ENCODE assay signal across 10 cellular contexts in the genomic region with DNA sequence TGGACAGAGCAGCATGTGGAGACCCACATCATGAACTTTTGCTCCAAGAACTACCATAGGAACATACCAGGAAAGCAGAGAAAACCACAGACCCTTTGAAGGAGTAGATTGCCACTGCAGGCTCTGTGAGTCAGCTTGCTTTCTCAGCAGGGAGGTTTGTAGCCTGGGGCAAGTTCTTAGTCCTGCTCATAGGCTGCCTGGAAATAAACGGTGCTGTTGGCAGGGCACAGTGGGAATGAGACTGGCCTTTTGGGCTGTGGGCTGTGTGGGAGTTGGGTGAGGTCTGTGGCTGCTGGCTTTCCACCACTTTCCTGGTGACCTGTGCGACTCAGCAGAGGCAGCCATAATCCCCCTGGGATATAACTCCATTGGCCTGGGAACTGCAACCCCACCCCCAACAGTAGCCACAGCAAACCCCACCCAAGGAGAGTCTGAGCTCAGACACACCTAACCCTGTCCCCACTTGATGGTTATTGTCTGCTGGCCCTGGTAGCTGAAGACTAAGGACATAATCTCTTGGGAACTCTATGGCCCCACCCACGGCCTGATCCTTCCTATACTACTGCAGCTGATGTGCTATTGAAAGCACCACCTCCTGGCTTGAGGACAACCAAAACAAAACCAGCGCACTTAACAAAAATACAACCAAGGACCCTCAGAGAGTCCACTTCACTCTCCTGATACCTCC.
DNase-seq lines count a peak whose midpoint lies in the region; ATAC-seq and TF ChIP-seq lines count a peak whose summit lies in the region.
"Had no signal": no experiment of that assay in that cellular context is flagged by ENCODE, and none has a peak within 500 bp of the region (broad histone marks: within the 10 kb centered on the region; RNA-seq: fewer than 3 reads in every experiment).

No MANE protein-coding gene starts in this region.

- TF ChIP-seq EP300 in stomach (IDR thresholded peaks at IDR 0.05): no peak

- H3K4me3 ChIP-seq in MM.1S (ENCODE audit: low read length): no peak overlapping the region
- no peak overlapping the region for H3K4me3 ChIP-seq in choroid plexus epithelial cell (ENCODE audit: low read depth, low read length)
- H3K4me3 ChIP-seq in stomach: no peak overlapping the region

- no peak overlapping the region for H3K9ac ChIP-seq in MM.1S (ENCODE audit: low read length)

- no peaks in the 10 kb centered on the region for H3K27me3 ChIP-seq in MM.1S (replicated peaks; ENCODE audit: insufficient read depth, low read length)
- H3K27me3 ChIP-seq in stomach: no peaks in the 10 kb centered on the region
- H3K27me3 ChIP-seq: neutrophil had no signal

- H3F3A ChIP-seq in MM.1S (ENCODE audit: insufficient read depth, low read length): no peaks in the 10 kb centered on the region

- no peaks in the 10 kb centered on the region for H4K20me1 ChIP-seq in MM.1S (ENCODE audit: insufficient read depth, low read length)

- TF ChIP-seq CTCF in MM.1S (IDR thresholded peaks at IDR 0.05; ENCODE audit: low read length): no peak
- TF ChIP-seq CTCF in choroid plexus epithelial cell (conservative IDR thresholded peaks at IDR 0.05; ENCODE audit: low read depth, low read length): no peak
- TF ChIP-seq CTCF in stomach (IDR thresholded peaks at IDR 0.05): no peak

- no peaks in the 10 kb centered on the region for H3K4me1 Mint-ChIP-seq in stimulated activated effector memory CD8-positive, alpha-beta T cell treated with anti-CD3 and anti-CD28 coated beads, Interleukin-12 subunit alpha, Interleukin-12 subunit beta, amount 100 ng/mL, for 72 hours

- no peak overlapping the region for H3K27ac Mint-ChIP-seq in stimulated activated effector memory CD8-positive, alpha-beta T cell treated with anti-CD3 and anti-CD28 coated beads, Interleukin-12 subunit alpha, Interleukin-12 subunit beta, amount 100 ng/mL, for 72 hours

- H3K9me3 ChIP-seq in MM.1S (replicated peaks; ENCODE audit: insufficient read depth, low read length) (no peaks in the 10 kb centered on the region), stomach (peaks cover 0 to 29% (median 7%) of the 10 kb centered on the region in 4 donors)
- H3K9me3 ChIP-seq: neutrophil had no signal

- no peaks in the 10 kb centered on the region for H3K36me3 Mint-ChIP-seq in stimulated activated effector memory CD8-positive, alpha-beta T cell treated with anti-CD3 and anti-CD28 coated beads, Interleukin-12 subunit alpha, Interleukin-12 subunit beta, amount 100 ng/mL, for 72 hours

- H3K27ac ChIP-seq in MM.1S (ENCODE audit: low read length) (no peak overlapping the region), stomach (no peak overlapping the region)
- H3K27ac ChIP-seq: neutrophil had no signal

- H2AFZ ChIP-seq in MM.1S (ENCODE audit: low read length): no peak overlapping the region

- H3K4me3 Mint-ChIP-seq in stimulated activated effector memory CD8-positive, alpha-beta T cell treated with anti-CD3 and anti-CD28 coated beads, Interleukin-12 subunit alpha, Interleukin-12 subunit beta, amount 100 ng/mL, for 72 hours: no peak overlapping the region

- 63 to 80% (median 67%) methylated on average over 3 to 4 of the region's 4 CpGs for WGBS in stomach, 5 donors

- H3K79me2 ChIP-seq in MM.1S (ENCODE audit: low read length): no peaks in the 10 kb centered on the region

- DNase-seq in MM.1S: peak; percentile 25
- peak; percentile 33 for DNase-seq in choroid plexus epithelial cell (ENCODE audit: low read depth)
- no peak for DNase-seq in stimulated activated effector memory CD8-positive, alpha-beta T cell treated with anti-CD3 and anti-CD28 coated beads, Interleukin-12 subunit alpha, Interleukin-12 subunit beta, amount 100 ng/mL, for 72 hours (ENCODE audit: low spot score in 2 of 2)
- no peak for DNase-seq in stomach
- DNase-seq in activated CD4-positive, CD25-positive, alpha-beta regulatory T cell treated with anti-CD3 and anti-CD28 coated beads, Interleukin-2, amount 50 U/mL, for 72 hours: no peak
- no peak for DNase-seq in AML-193 (lab: John Stamatoyannopoulos, UW)
- DNase-seq: activated CD8-positive, alpha-beta memory T cell treated with anti-CD3 and anti-CD28 coated beads, Interleukin-2, amount 50 U/mL, for 4 hours; SHP77 treated with DMSO at 0.1 percent for 48 hours had no signal

- H3K9me3 Mint-ChIP-seq in stimulated activated effector memory CD8-positive, alpha-beta T cell treated with anti-CD3 and anti-CD28 coated beads, Interleukin-12 subunit alpha, Interleukin-12 subunit beta, amount 100 ng/mL, for 72 hours: peaks cover 19% of the 10 kb centered on the region

- H3K4me1 ChIP-seq in MM.1S (ENCODE audit: low read length): peaks cover 9% of the 10 kb centered on the region; the same call in 1 of the 2 replicates
- peaks cover 0 to 13% (median 0%) of the 10 kb centered on the region in 4 donors for H3K4me1 ChIP-seq in stomach

- intact Hi-C loops in stomach (cut with DNase I; ENCODE audit: low total_unique reads): no loop called here

- ATAC-seq in GM19023 (IDR thresholded peaks at IDR 0.05; ENCODE audit: unreplicated experiment): peak; percentile 16
- ATAC-seq in stimulated activated effector memory CD8-positive, alpha-beta T cell treated with anti-CD3 and anti-CD28 coated beads, Interleukin-12 subunit alpha, Interleukin-12 subunit beta, amount 100 ng/mL, for 72 hours: peak; percentile 19

- no peak for TF ChIP-seq POLR2A in stomach (IDR thresholded peaks at IDR 0.05)

- H3K36me3 ChIP-seq in MM.1S (replicated peaks; ENCODE audit: insufficient read depth, low read length) (no peaks in the 10 kb centered on the region), stomach (no peaks in the 10 kb centered on the region)
- H3K36me3 ChIP-seq: neutrophil had no signal

- H3K9me2 ChIP-seq in MM.1S (replicated peaks; ENCODE audit: insufficient read depth, low read length): no peaks in the 10 kb centered on the region

- H3K4me2 ChIP-seq in MM.1S (ENCODE audit: low read depth, low read length): no peak overlapping the region

Comparison
In these comparisons a context has a peak if more than half of its experiments do, and no peak if none do; other contexts are left out.
1. DNase-seq: peak in MM.1S (single experiment) and choroid plexus epithelial cell (single experiment); none in stimulated activated effector memory CD8-positive, alpha-beta T cell treated with anti-CD3 and anti-CD28 coated beads, Interleukin-12 subunit alpha, Interleukin-12 subunit beta, amount 100 ng/mL, for 72 hours (0 of 2), stomach (single experiment), activated CD4-positive, CD25-positive, alpha-beta regulatory T cell treated with anti-CD3 and anti-CD28 coated beads, Interleukin-2, amount 50 U/mL, for 72 hours (single experiment) and AML-193 (0 of 2).